In the genomic region with DNA sequence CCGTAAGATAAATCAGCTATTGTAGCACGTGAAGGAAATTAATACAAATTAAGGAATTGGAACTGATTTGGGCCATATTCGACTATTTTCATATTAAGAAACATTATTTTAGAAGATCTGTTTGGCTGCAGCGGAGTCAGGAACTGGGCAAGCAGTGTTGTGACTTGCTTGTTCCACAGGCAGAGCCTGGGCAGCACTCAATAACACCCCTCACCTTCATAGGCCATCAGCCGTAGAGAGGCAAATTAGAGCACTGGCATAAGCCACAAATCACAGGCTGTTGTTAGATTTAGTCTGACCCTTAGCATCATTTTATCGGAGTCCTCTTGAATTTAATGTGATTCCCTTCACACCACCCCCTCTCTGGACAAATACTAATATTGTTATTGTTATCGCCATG, we compare ENCODE assay signal across 17 cellular contexts.
"Had no signal": no experiment of that assay in that cellular context is flagged by ENCODE, and none has a peak within 500 bp of the region (broad histone marks: within the 10 kb centered on the region; RNA-seq: fewer than 3 reads in every experiment).

No MANE protein-coding gene starts in this region.

- H3K27ac ChIP-seq: epithelial cell of prostate, SJCRH30 had no signal

- H3K27ac Mint-ChIP-seq: activated CD4-positive, alpha-beta T cell treated with anti-CD3 and anti-CD28 coated beads, Interleukin-2, amount 10 ng/mL, durations not matched to agents 24 days and 14 days; activated naive CD8-positive, alpha-beta T cell treated with anti-CD3 and anti-CD28 coated beads, Interleukin-2, amount 10 ng/mL, durations not matched to agents 7 days and 5 days; activated T-cell treated with anti-CD3 and anti-CD28 coated beads, Interleukin-2, amount 50 U/mL, for 72 hours; naive thymus-derived CD8-positive, alpha-beta T cell; stimulated activated memory B cell treated with anti-CD40 and anti-IgM and Interleukin-4, amounts not matched to agents 10 μg/mL and 1 μg/mL and 100 μg/mL, for 72 hours; T-helper 2 cell treated with Interferon-gamma antibody and Interleukin-4, amounts not matched to agents 5 μg/mL and 100 μg/mL, for 36 hours had no signal

- H3K4me1 Mint-ChIP-seq: activated CD4-positive, alpha-beta T cell treated with anti-CD3 and anti-CD28 coated beads, Interleukin-2, amount 10 ng/mL, durations not matched to agents 24 days and 14 days; activated naive CD8-positive, alpha-beta T cell treated with anti-CD3 and anti-CD28 coated beads, Interleukin-2, amount 10 ng/mL, durations not matched to agents 7 days and 5 days; naive thymus-derived CD8-positive, alpha-beta T cell; stimulated activated memory B cell treated with anti-CD40 and anti-IgM and Interleukin-4, amounts not matched to agents 10 μg/mL and 1 μg/mL and 100 μg/mL, for 72 hours had no signal

- ATAC-seq: activated T-cell treated with anti-CD3 and anti-CD28 coated beads, Interleukin-2, amount 50 U/mL, for 72 hours; naive thymus-derived CD8-positive, alpha-beta T cell; stimulated activated memory B cell treated with anti-CD40 and anti-IgM and Interleukin-4, amounts not matched to agents 10 μg/mL and 1 μg/mL and 100 μg/mL, for 72 hours had no signal

- H3K36me3 Mint-ChIP-seq: activated naive CD8-positive, alpha-beta T cell treated with anti-CD3 and anti-CD28 coated beads, Interleukin-2, amount 10 ng/mL, durations not matched to agents 7 days and 5 days; naive thymus-derived CD8-positive, alpha-beta T cell; stimulated activated memory B cell treated with anti-CD40 and anti-IgM and Interleukin-4, amounts not matched to agents 10 μg/mL and 1 μg/mL and 100 μg/mL, for 72 hours had no signal

- DNase-seq: activated CD4-positive, alpha-beta T cell treated with anti-CD3 and anti-CD28 coated beads, Interleukin-2, amount 10 ng/mL, durations not matched to agents 24 days and 14 days; activated CD4-positive, CD25-positive, alpha-beta regulatory T cell; activated CD8-positive, alpha-beta memory T cell treated with anti-CD3 and anti-CD28 coated beads, Interleukin-2, amount 50 U/mL, for 48 hours; activated naive CD4-positive, alpha-beta T cell; activated naive CD8-positive, alpha-beta T cell treated with anti-CD3 and anti-CD28 coated beads, Interleukin-2, amount 10 ng/mL, durations not matched to agents 7 days and 5 days; activated T-cell treated with anti-CD3 and anti-CD28 coated beads, Interleukin-2, amount 50 U/mL, for 72 hours; dermis blood vessel endothelial cell; islet precursor cell; naive thymus-derived CD8-positive, alpha-beta T cell; occipital lobe; SJCRH30; SW 1271; transverse colon had no signal

- H3K4me3 ChIP-seq: hepatocyte, SJCRH30, transverse colon had no signal

- H3K27me3 Mint-ChIP-seq: activated CD4-positive, alpha-beta T cell treated with anti-CD3 and anti-CD28 coated beads, Interleukin-2, amount 10 ng/mL, durations not matched to agents 24 days and 14 days; activated naive CD8-positive, alpha-beta T cell treated with anti-CD3 and anti-CD28 coated beads, Interleukin-2, amount 10 ng/mL, durations not matched to agents 7 days and 5 days; stimulated activated memory B cell treated with anti-CD40 and anti-IgM and Interleukin-4, amounts not matched to agents 10 μg/mL and 1 μg/mL and 100 μg/mL, for 72 hours had no signal

- H3K27me3 ChIP-seq: hepatocyte, SJCRH30, transverse colon had no signal

- H3K4me2 ChIP-seq: hepatocyte had no signal

- H3K9me3 Mint-ChIP-seq: activated CD4-positive, alpha-beta T cell treated with anti-CD3 and anti-CD28 coated beads, Interleukin-2, amount 10 ng/mL, durations not matched to agents 24 days and 14 days; activated naive CD8-positive, alpha-beta T cell treated with anti-CD3 and anti-CD28 coated beads, Interleukin-2, amount 10 ng/mL, durations not matched to agents 7 days and 5 days; stimulated activated memory B cell treated with anti-CD40 and anti-IgM and Interleukin-4, amounts not matched to agents 10 μg/mL and 1 μg/mL and 100 μg/mL, for 72 hours; T-helper 2 cell treated with Interferon-gamma antibody and Interleukin-4, amounts not matched to agents 5 μg/mL and 100 μg/mL, for 36 hours had no signal

- H3K36me3 ChIP-seq: SJCRH30, transverse colon had no signal

- H3K4me1 ChIP-seq: SJCRH30 had no signal

- H2AFZ ChIP-seq: hepatocyte had no signal

- H3K9me3 ChIP-seq: SJCRH30, transverse colon had no signal

- H3K4me3 Mint-ChIP-seq: activated CD4-positive, alpha-beta T cell treated with anti-CD3 and anti-CD28 coated beads, Interleukin-2, amount 10 ng/mL, durations not matched to agents 24 days and 14 days; activated naive CD8-positive, alpha-beta T cell treated with anti-CD3 and anti-CD28 coated beads, Interleukin-2, amount 10 ng/mL, durations not matched to agents 7 days and 5 days; activated T-cell treated with anti-CD3 and anti-CD28 coated beads, Interleukin-2, amount 50 U/mL, for 72 hours; naive thymus-derived CD8-positive, alpha-beta T cell; stimulated activated memory B cell treated with anti-CD40 and anti-IgM and Interleukin-4, amounts not matched to agents 10 μg/mL and 1 μg/mL and 100 μg/mL, for 72 hours; T-helper 2 cell treated with Interferon-gamma antibody and Interleukin-4, amounts not matched to agents 5 μg/mL and 100 μg/mL, for 36 hours had no signal
